ENCODE assay signal across 1 cellular context in genomic region chr17:75366432-75366831, GRCh38.
TF ChIP-seq lines count a peak whose summit lies in the region.

No MANE protein-coding gene starts in this region.

TF ChIP-seq in GM23338, 12 proteins besides CTCF, POLR2A, EP300 and RAD21 (continued from another document):
- TF ChIP-seq, protein P1, sequence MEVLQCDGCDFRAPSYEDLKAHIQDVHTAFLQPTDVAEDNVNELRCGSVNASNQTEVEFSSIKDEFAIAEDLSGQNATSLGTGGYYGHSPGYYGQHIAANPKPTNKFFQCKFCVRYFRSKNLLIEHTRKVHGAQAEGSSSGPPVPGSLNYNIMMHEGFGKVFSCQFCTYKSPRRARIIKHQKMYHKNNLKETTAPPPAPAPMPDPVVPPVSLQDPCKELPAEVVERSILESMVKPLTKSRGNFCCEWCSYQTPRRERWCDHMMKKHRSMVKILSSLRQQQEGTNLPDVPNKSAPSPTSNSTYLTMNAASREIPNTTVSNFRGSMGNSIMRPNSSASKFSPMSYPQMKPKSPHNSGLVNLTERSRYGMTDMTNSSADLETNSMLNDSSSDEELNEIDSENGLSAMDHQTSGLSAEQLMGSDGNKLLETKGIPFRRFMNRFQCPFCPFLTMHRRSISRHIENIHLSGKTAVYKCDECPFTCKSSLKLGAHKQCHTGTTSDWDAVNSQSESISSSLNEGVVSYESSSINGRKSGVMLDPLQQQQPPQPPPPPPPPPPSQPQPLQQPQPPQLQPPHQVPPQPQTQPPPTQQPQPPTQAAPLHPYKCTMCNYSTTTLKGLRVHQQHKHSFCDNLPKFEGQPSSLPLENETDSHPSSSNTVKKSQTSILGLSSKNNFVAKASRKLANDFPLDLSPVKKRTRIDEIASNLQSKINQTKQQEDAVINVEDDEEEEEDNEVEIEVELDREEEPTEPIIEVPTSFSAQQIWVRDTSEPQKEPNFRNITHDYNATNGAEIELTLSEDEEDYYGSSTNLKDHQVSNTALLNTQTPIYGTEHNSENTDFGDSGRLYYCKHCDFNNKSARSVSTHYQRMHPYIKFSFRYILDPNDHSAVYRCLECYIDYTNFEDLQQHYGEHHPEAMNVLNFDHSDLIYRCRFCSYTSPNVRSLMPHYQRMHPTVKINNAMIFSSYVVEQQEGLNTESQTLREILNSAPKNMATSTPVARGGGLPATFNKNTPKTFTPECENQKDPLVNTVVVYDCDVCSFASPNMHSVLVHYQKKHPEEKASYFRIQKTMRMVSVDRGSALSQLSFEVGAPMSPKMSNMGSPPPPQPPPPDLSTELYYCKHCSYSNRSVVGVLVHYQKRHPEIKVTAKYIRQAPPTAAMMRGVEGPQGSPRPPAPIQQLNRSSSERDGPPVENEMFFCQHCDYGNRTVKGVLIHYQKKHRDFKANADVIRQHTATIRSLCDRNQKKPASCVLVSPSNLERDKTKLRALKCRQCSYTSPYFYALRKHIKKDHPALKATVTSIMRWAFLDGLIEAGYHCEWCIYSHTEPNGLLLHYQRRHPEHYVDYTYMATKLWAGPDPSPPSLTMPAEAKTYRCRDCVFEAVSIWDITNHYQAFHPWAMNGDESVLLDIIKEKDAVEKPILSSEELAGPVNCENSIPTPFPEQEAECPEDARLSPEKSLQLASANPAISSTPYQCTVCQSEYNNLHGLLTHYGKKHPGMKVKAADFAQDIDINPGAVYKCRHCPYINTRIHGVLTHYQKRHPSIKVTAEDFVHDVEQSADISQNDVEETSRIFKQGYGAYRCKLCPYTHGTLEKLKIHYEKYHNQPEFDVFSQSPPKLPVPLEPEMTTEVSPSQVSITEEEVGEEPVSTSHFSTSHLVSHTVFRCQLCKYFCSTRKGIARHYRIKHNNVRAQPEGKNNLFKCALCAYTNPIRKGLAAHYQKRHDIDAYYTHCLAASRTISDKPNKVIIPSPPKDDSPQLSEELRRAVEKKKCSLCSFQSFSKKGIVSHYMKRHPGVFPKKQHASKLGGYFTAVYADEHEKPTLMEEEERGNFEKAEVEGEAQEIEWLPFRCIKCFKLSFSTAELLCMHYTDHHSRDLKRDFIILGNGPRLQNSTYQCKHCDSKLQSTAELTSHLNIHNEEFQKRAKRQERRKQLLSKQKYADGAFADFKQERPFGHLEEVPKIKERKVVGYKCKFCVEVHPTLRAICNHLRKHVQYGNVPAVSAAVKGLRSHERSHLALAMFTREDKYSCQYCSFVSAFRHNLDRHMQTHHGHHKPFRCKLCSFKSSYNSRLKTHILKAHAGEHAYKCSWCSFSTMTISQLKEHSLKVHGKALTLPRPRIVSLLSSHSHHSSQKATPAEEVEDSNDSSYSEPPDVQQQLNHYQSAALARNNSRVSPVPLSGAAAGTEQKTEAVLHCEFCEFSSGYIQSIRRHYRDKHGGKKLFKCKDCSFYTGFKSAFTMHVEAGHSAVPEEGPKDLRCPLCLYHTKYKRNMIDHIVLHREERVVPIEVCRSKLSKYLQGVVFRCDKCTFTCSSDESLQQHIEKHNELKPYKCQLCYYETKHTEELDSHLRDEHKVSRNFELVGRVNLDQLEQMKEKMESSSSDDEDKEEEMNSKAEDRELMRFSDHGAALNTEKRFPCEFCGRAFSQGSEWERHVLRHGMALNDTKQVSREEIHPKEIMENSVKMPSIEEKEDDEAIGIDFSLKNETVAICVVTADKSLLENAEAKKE (CRISPR knock-in tag; IDR thresholded peaks at IDR 0.05), result no peak
- TF ChIP-seq ZNF114 (CRISPR knock-in tag; IDR thresholded peaks at IDR 0.05), result no peak
- TF ChIP-seq ZNF331 (CRISPR knock-in tag; IDR thresholded peaks at IDR 0.05; ENCODE audit: low read depth), result no peak
- TF ChIP-seq EZH2 (IDR thresholded peaks at IDR 0.05; ENCODE audit: low read depth, unreplicated experiment), result no peak
- no peak for TF ChIP-seq ETS1 (IDR thresholded peaks at IDR 0.05)
- TF ChIP-seq POLR2AphosphoS5 (IDR thresholded peaks at IDR 0.05; ENCODE audit: low read depth), result no peak
- TF ChIP-seq STAT1 (IDR thresholded peaks at IDR 0.05; ENCODE audit: unreplicated experiment), result no peak
- TF ChIP-seq EZH2phosphoT487 (IDR thresholded peaks at IDR 0.05; ENCODE audit: unreplicated experiment), result no peak
- TF ChIP-seq CREB1 (CRISPR knock-in tag; IDR thresholded peaks at IDR 0.05; ENCODE audit: low read depth), result no peak
TF ChIP-seq in GM23338: peak in this region for 0.
